Comparison of ENCODE assay signal across 9 cellular contexts in the genomic region with DNA sequence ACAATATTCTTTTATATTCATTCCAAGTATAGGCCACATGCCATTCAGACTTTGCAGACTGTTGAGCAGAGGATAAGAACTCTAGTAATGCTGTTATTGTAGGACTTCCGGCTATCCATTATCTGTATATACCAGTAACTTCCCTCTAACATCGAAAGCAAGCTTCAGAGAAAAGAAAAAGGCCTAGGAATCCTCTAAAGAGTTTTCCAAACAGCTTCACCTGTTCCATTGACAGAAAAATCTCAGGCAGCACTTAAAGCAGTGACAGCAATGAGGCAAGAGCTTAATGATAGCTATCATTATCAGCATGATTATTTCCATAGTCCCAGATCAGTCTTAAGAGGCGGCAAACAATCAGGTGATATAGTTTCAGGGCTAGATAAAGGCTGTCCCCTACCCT. TPM values are rescaled to one million over a fixed set of nuclear protein-coding genes. Genes with fewer than 3 reads are reported as not detected.
DNase-seq lines count a peak whose midpoint lies in the region; ATAC-seq and TF ChIP-seq lines count a peak whose summit lies in the region.
"Had no signal": no experiment of that assay in that cellular context is flagged by ENCODE, and none has a peak within 500 bp of the region (broad histone marks: within the 10 kb centered on the region; RNA-seq: fewer than 3 reads in every experiment).

No MANE protein-coding gene starts in this region.

- H3K27ac Mint-ChIP-seq in MCF 10A (ENCODE audit: low read depth, unreplicated experiment) = peak overlapping the region; percentile 89
- peak overlapping the region; percentile 77 to 93 for H3K27ac Mint-ChIP-seq in natural killer cell treated with Interleukin-12 subunit alpha and Interleukin-12 subunit beta and Interleukin-15 and Interleukin-18, amount 100 ng/mL, for 72 hours

- H3K27ac ChIP-seq in BLaER1 treated with 17β-estradiol and CSF1 and Interleukin-3, amounts not matched to agents 10 nM and 100 nM = no peak overlapping the region

- H3K27me3 Mint-ChIP-seq in MCF 10A (ENCODE audit: insufficient read depth, unreplicated experiment) = no peaks in the 10 kb centered on the region
- H3K27me3 Mint-ChIP-seq in natural killer cell treated with Interleukin-12 subunit alpha and Interleukin-12 subunit beta and Interleukin-15 and Interleukin-18, amount 100 ng/mL, for 72 hours = no peaks in the 10 kb centered on the region

- no TSS peak for BruUV-seq in MCF 10A (replicated peaks; lab: Mats Ljungman, UMichigan)

- peaks cover 6% of the 10 kb centered on the region for H3K36me3 Mint-ChIP-seq in MCF 10A (ENCODE audit: insufficient read depth, unreplicated experiment)
- no peaks in the 10 kb centered on the region for H3K36me3 Mint-ChIP-seq in natural killer cell treated with Interleukin-12 subunit alpha and Interleukin-12 subunit beta and Interleukin-15 and Interleukin-18, amount 100 ng/mL, for 72 hours

- POLR2A ChIA-PET in MCF 10A (lab: Yijun Ruan, JAX) = interaction anchor here (0.6 to 1.8 kb wide), 4 partner anchors 9 to 587 kb away, joined by 3 to 9 read pairs (median 4); partner anchors contain the start of gene ALG10B

- H3K9me3 Mint-ChIP-seq in MCF 10A (ENCODE audit: unreplicated experiment) = no peaks in the 10 kb centered on the region
- no peaks in the 10 kb centered on the region for H3K9me3 Mint-ChIP-seq in natural killer cell treated with Interleukin-12 subunit alpha and Interleukin-12 subunit beta and Interleukin-15 and Interleukin-18, amount 100 ng/mL, for 72 hours

- no peaks in the 10 kb centered on the region for H3K36me3 ChIP-seq in BLaER1 treated with 17β-estradiol and CSF1 and Interleukin-3, amounts not matched to agents 10 nM and 100 nM
- H3K36me3 ChIP-seq in HAP-1 (replicated peaks) = no peaks in the 10 kb centered on the region

- peak overlapping the region in 6 of 11 experiments; percentile 80 to 89 (median 87); a peak in 10 of 22 replicates for H3K4me2 ChIP-seq in BLaER1 treated with 17β-estradiol and CSF1 and Interleukin-3, amounts not matched to agents 10 nM and 100 nM

- intact Hi-C loops in MCF 10A (cut with micrococcal nuclease) = loop anchor here (10.0 kb wide), 1 partner anchor 129 kb away; no protein-coding TSS in a partner anchor

- in situ Hi-C loops in HAP-1 (cut with MboI; ENCODE audit: low sequenced_read_pairs) = loop anchor here (25.0 kb wide), 2 partner anchors 566 to 766 kb away; no protein-coding TSS in a partner anchor

- ATAC-seq in natural killer cell treated with Interleukin-12 subunit alpha and Interleukin-12 subunit beta and Interleukin-15 and Interleukin-18, amount 100 ng/mL, for 72 hours = no peak
- no peak for ATAC-seq in GM21381 (IDR thresholded peaks at IDR 0.05; ENCODE audit: unreplicated experiment)
- ATAC-seq in stimulated activated naive CD8-positive, alpha-beta T cell treated with anti-CD3 and anti-CD28 coated beads, Interleukin-15, Interleukin-2, amounts not matched to agents 100 U/mL and 50 U/mL, for 24 hours = no peak

- H3K9ac ChIP-seq in BLaER1 treated with 17β-estradiol and CSF1 and Interleukin-3, amounts not matched to agents 10 nM and 100 nM = peak overlapping the region in 1 of 11 experiments; percentile 75; a peak in 2 of 22 replicates

- peaks cover 0 to 25% (median 16%) of the 10 kb centered on the region in 11 experiments; a peak in 13 of 22 replicates for H3K27me3 ChIP-seq in BLaER1 treated with 17β-estradiol and CSF1 and Interleukin-3, amounts not matched to agents 10 nM and 100 nM
- H3K27me3 ChIP-seq in HAP-1 (ENCODE audit: low read depth) = no peaks in the 10 kb centered on the region

- CTCF ChIA-PET in MCF 10A (lab: Yijun Ruan, JAX) = interaction anchor here (0.5 to 1.2 kb wide), 6 partner anchors 8 to 570 kb away, joined by 3 to 5 read pairs (median 4); no protein-coding TSS in a partner anchor

- H3K9me3 ChIP-seq in BLaER1 treated with 17β-estradiol and CSF1 and Interleukin-3, amounts not matched to agents 10 nM and 100 nM (replicated peaks in 1 of 11) = peaks cover 0 to 16% (median 10%) of the 10 kb centered on the region in 11 experiments; a peak in 10 of 22 replicates
- H3K9me3 ChIP-seq in HAP-1 = no peaks in the 10 kb centered on the region

- H3K4me1 Mint-ChIP-seq in MCF 10A (ENCODE audit: insufficient read depth, unreplicated experiment) = peaks cover 25% of the 10 kb centered on the region
- peaks cover 29 to 34% of the 10 kb centered on the region in 2 donors for H3K4me1 Mint-ChIP-seq in natural killer cell treated with Interleukin-12 subunit alpha and Interleukin-12 subunit beta and Interleukin-15 and Interleukin-18, amount 100 ng/mL, for 72 hours (ENCODE audit: low read depth in 2 of 2)

- peaks cover 0 to 12% (median 0%) of the 10 kb centered on the region in 11 experiments; a peak in 4 of 22 replicates for H4K20me1 ChIP-seq in BLaER1 treated with 17β-estradiol and CSF1 and Interleukin-3, amounts not matched to agents 10 nM and 100 nM

- H3K4me1 ChIP-seq in BLaER1 treated with 17β-estradiol and CSF1 and Interleukin-3, amounts not matched to agents 10 nM and 100 nM = peaks cover 6 to 26% (median 11%) of the 10 kb centered on the region in 10 experiments; a peak in 14 of 20 replicates
- peaks cover 26% of the 10 kb centered on the region for H3K4me1 ChIP-seq in HAP-1

- TF ChIP-seq CTCF in MCF 10A (IDR thresholded peaks at IDR 0.05; ENCODE audit: unreplicated experiment) = no peak

- peak overlapping the region in 3 of 10 experiments; percentile 57 to 72 (median 61); a peak in 4 of 20 replicates for H3K4me3 ChIP-seq in BLaER1 treated with 17β-estradiol and CSF1 and Interleukin-3, amounts not matched to agents 10 nM and 100 nM
- peak overlapping the region; percentile 74 for H3K4me3 ChIP-seq in HAP-1

- peak in 1 of 2 experiments; percentile 22 for DNase-seq in HAP-1 (ENCODE audit: low spot score in 2 of 2)
- no peak for DNase-seq in MCF 10A (ENCODE audit: unreplicated experiment)
- no peak for DNase-seq in natural killer cell treated with Interleukin-12 subunit alpha and Interleukin-12 subunit beta and Interleukin-15 and Interleukin-18, amount 100 ng/mL, for 72 hours (ENCODE audit: low spot score)
- DNase-seq in DMS 273 (lab: John Stamatoyannopoulos, UW; ENCODE audit: unreplicated experiment) = no peak
- no peak for DNase-seq in stimulated activated naive CD8-positive, alpha-beta T cell treated with anti-CD3 and anti-CD28 coated beads, Interleukin-15, Interleukin-2, amounts not matched to agents 100 U/mL and 50 U/mL, for 24 hours
- no peak for DNase-seq in nucleus accumbens (lab: John Stamatoyannopoulos, UW)
- DNase-seq: NCI-H1092 treated with DMSO at 0.1 percent for 48 hours had no signal

- H3K4me3 Mint-ChIP-seq in MCF 10A (ENCODE audit: unreplicated experiment) = peak overlapping the region; percentile 98
- H3K4me3 Mint-ChIP-seq in natural killer cell treated with Interleukin-12 subunit alpha and Interleukin-12 subunit beta and Interleukin-15 and Interleukin-18, amount 100 ng/mL, for 72 hours = peak overlapping the region; percentile 86

RNA-seq across cellular contexts. Expression of gene CPNE8, which starts 1.8 kb away (rescaled TPM):
- 17.0 and 20.1 TPM in 2 replicates for total RNA-seq in MCF 10A (2022)
- total RNA-seq in natural killer cell treated with Interleukin-12 subunit alpha and Interleukin-12 subunit beta and Interleukin-15 and Interleukin-18, amount 100 ng/mL, for 72 hours = 1 to 10 TPM; 5.5 to 9.2 TPM
